ENCODE assay signal across 1 cellular context in genomic region chr2:189437931-189438330, GRCh38.
TF ChIP-seq lines count a peak whose summit lies in the region.

No MANE protein-coding gene starts in this region.

TF ChIP-seq in GM12878, 131 proteins besides CTCF, POLR2A, EP300 and RAD21 (continued from another document):
- TF ChIP-seq PKNOX1 (IDR thresholded peaks at IDR 0.05) (no peak), NR2C1 (IDR thresholded peaks at IDR 0.05) (no peak), MTA2 (IDR thresholded peaks at IDR 0.05; ENCODE audit: low read depth) (no peak), TAF1 (IDR thresholded peaks at IDR 0.05; ENCODE audit: borderline replicate concordance, low read depth, low read length) (no peak), NBN (IDR thresholded peaks at IDR 0.05) (no peak), SRF (IDR thresholded peaks at IDR 0.05; ENCODE audit: low read depth in 2 of 2, low read length in 2 of 2) (no peak), JUNB (IDR thresholded peaks at IDR 0.05) (peak; percentile 72), RFX5 (IDR thresholded peaks at IDR 0.05; ENCODE audit: low read depth, low read length) (no peak), GABPA (IDR thresholded peaks at IDR 0.05; ENCODE audit: low read depth) (no peak)
